ENCODE assay signal across 6 cellular contexts in genomic region chr3:71938081-71938480, GRCh38.
A peak's percentile ranks its signal among the peaks of the same experiment; 100 is the strongest.
DNase-seq lines count a peak whose midpoint lies in the region; ATAC-seq and TF ChIP-seq lines count a peak whose summit lies in the region.
"Not testable (repeated sequence)": the region's sequence is repeated elsewhere in the genome, so short reads cannot be mapped to it uniquely, and the experiment has no call there.

No MANE protein-coding gene starts in this region.

- TF ChIP-seq CTCF in activated B cell treated with CpG ODN at 0.5 μM for 24 hours (IDR thresholded peaks at IDR 0.05), result not testable (repeated sequence)

- H3K9me3 Mint-ChIP-seq in activated B cell treated with CpG ODN at 0.5 μM for 24 hours; activated T-cell treated with anti-CD3 and anti-CD28 coated beads, Interleukin-2, amount 50 U/mL, for 4 hours; memory B cell; stimulated activated naive B cell treated with anti-CD40 and anti-IgM and Interleukin-4, amounts not matched to agents 10 μg/mL and 1 μg/mL and 100 μg/mL, for 72 hours: not testable (repeated sequence)

- peaks cover 11% of the 10 kb centered on the region for H3K4me1 Mint-ChIP-seq in activated B cell treated with CpG ODN at 0.5 μM for 24 hours
- H3K4me1 Mint-ChIP-seq in activated T-cell treated with anti-CD3 and anti-CD28 coated beads, Interleukin-2, amount 50 U/mL, for 4 hours (ENCODE audit: low read depth); memory B cell; stimulated activated naive B cell treated with anti-CD40 and anti-IgM and Interleukin-4, amounts not matched to agents 10 μg/mL and 1 μg/mL and 100 μg/mL, for 72 hours: not testable (repeated sequence)

- H3K27me3 Mint-ChIP-seq in activated B cell treated with CpG ODN at 0.5 μM for 24 hours (peaks cover 34% of the 10 kb centered on the region), memory B cell (peaks cover 23% of the 10 kb centered on the region)
- not testable (repeated sequence) for H3K27me3 Mint-ChIP-seq in activated T-cell treated with anti-CD3 and anti-CD28 coated beads, Interleukin-2, amount 50 U/mL, for 4 hours (ENCODE audit: low read depth)
- peaks cover 37 to 63% of the 10 kb centered on the region in 2 donors for H3K27me3 Mint-ChIP-seq in stimulated activated naive B cell treated with anti-CD40 and anti-IgM and Interleukin-4, amounts not matched to agents 10 μg/mL and 1 μg/mL and 100 μg/mL, for 72 hours

- CTCF ChIA-PET in activated B cell treated with CpG ODN at 0.5 μM for 24 hours (lab: Charles Lee), result not testable (repeated sequence)

- H3K36me3 Mint-ChIP-seq in activated B cell treated with CpG ODN at 0.5 μM for 24 hours (ENCODE audit: low read depth); activated T-cell treated with anti-CD3 and anti-CD28 coated beads, Interleukin-2, amount 50 U/mL, for 4 hours (ENCODE audit: insufficient read depth); memory B cell; stimulated activated naive B cell treated with anti-CD40 and anti-IgM and Interleukin-4, amounts not matched to agents 10 μg/mL and 1 μg/mL and 100 μg/mL, for 72 hours: not testable (repeated sequence)

- POLR2A ChIA-PET in activated B cell treated with CpG ODN at 0.5 μM for 24 hours (lab: Charles Lee), result interaction anchor here (0.6 kb wide), 1 partner anchor 260 kb away, joined by 5 read pairs; no protein-coding TSS in a partner anchor

- not testable (repeated sequence) for DNase-seq in activated B cell treated with CpG ODN at 0.5 μM for 24 hours; activated T-cell treated with anti-CD3 and anti-CD28 coated beads, Interleukin-2, amount 50 U/mL, for 4 hours; memory B cell (ENCODE audit: low spot score in 2 of 2)
- DNase-seq in activated CD4-positive, alpha-beta T cell treated with anti-CD3 and anti-CD28 coated beads for 48 hours, result peak; percentile 19
- peak; percentile 9 for DNase-seq in stimulated activated CD4-positive, alpha-beta T cell treated with anti-CD3 and anti-CD28 coated beads, Interleukin-1b, Interleukin-23, amount 100 ng/mL, for 48 hours
- DNase-seq in stimulated activated naive B cell treated with anti-CD40 and anti-IgM and Interleukin-4, amounts not matched to agents 10 μg/mL and 1 μg/mL and 100 μg/mL, for 72 hours, result peak; percentile 32

- not testable (repeated sequence) for H3K4me3 Mint-ChIP-seq in activated B cell treated with CpG ODN at 0.5 μM for 24 hours; activated T-cell treated with anti-CD3 and anti-CD28 coated beads, Interleukin-2, amount 50 U/mL, for 4 hours; memory B cell; stimulated activated naive B cell treated with anti-CD40 and anti-IgM and Interleukin-4, amounts not matched to agents 10 μg/mL and 1 μg/mL and 100 μg/mL, for 72 hours

- intact Hi-C loops in activated B cell treated with CpG ODN at 0.5 μM for 24 hours (cut with micrococcal nuclease), result not testable (repeated sequence)

- ATAC-seq in activated B cell treated with CpG ODN at 0.5 μM for 24 hours (ENCODE audit: low read depth), result peak; percentile 81
- ATAC-seq in activated T-cell treated with anti-CD3 and anti-CD28 coated beads, Interleukin-2, amount 50 U/mL, for 4 hours, result peak; percentile 68 to 71
- peak; percentile 71 for ATAC-seq in memory B cell (ENCODE audit: low read depth)
- ATAC-seq in stimulated activated naive B cell treated with anti-CD40 and anti-IgM and Interleukin-4, amounts not matched to agents 10 μg/mL and 1 μg/mL and 100 μg/mL, for 72 hours (replicated peaks), result peak; percentile 72 to 78

- not testable (repeated sequence) for H3K27ac Mint-ChIP-seq in activated B cell treated with CpG ODN at 0.5 μM for 24 hours; memory B cell; stimulated activated naive B cell treated with anti-CD40 and anti-IgM and Interleukin-4, amounts not matched to agents 10 μg/mL and 1 μg/mL and 100 μg/mL, for 72 hours
